25 cellular contexts compared by ENCODE assay signal in genomic region chr3:98434412-98434811, GRCh38. TPM values are rescaled to one million over a fixed set of nuclear protein-coding genes. Genes with fewer than 3 reads are reported as not detected.
DNase-seq lines count a peak whose midpoint lies in the region; ATAC-seq, FAIRE-seq and TF ChIP-seq lines count a peak whose summit lies in the region.
"Had no signal": no experiment of that assay in that cellular context is flagged by ENCODE, and none has a peak within 500 bp of the region (broad histone marks: within the 10 kb centered on the region; RNA-seq: fewer than 3 reads in every experiment).

No MANE protein-coding gene starts in this region.

- H3K4me1 ChIP-seq in HEK293 (ENCODE audit: control insufficient read depth, insufficient read depth, low read length) (no peaks in the 10 kb centered on the region), GM12878 (ENCODE audit: control insufficient read depth, insufficient read depth, low read length) (no peaks in the 10 kb centered on the region), osteoblast (ENCODE audit: insufficient read depth, low read length) (no peaks in the 10 kb centered on the region)

- CTCF ChIA-PET in HEK293 (lab: Yijun Ruan, JAX) (no interaction called here), GM12878 (lab: Yijun Ruan, JAX) (no interaction called here)

- no peak overlapping the region for H3K9ac ChIP-seq in GM12878 (ENCODE audit: control insufficient read depth, insufficient read depth, low read length)
- H3K9ac ChIP-seq: GM23248 had no signal

- TF ChIP-seq POLR2A in GM12878 (IDR thresholded peaks at IDR 0.05; ENCODE audit: low read depth, low read length): no peak

- no peak for ATAC-seq in GM12878
- no peak for ATAC-seq in GM19467 (IDR thresholded peaks at IDR 0.05; ENCODE audit: unreplicated experiment)
- ATAC-seq: HCT116 had no signal

- no peak overlapping the region for H3K27ac ChIP-seq in HEK293 (ENCODE audit: extremely low read depth, low read depth, low read length)
- no peak overlapping the region for H3K27ac ChIP-seq in GM12878 (ENCODE audit: control insufficient read depth, insufficient read depth)
- no peak overlapping the region for H3K27ac ChIP-seq in osteoblast (ENCODE audit: low read depth, low read length)
- H3K27ac ChIP-seq: GM23248 had no signal

- TF ChIP-seq EP300 in Ishikawa (IDR thresholded peaks at IDR 0.05; ENCODE audit: borderline replicate concordance) (no peak), GM12878 (IDR thresholded peaks at IDR 0.05; ENCODE audit: borderline replicate concordance in 1 of 2, control insufficient read depth in 1 of 2, low read depth in 2 of 2, low read length in 2 of 2) (no peak)

- no peaks in the 10 kb centered on the region for H3K79me2 ChIP-seq in GM12878 (ENCODE audit: control insufficient read depth, insufficient read depth, low read length)
- no peaks in the 10 kb centered on the region for H3K79me2 ChIP-seq in osteoblast (ENCODE audit: insufficient read depth, low read length)

- BruUV-seq in GM12878 (replicated peaks; lab: Mats Ljungman, UMichigan): no TSS peak

- intact Hi-C loops in GM12878 (cut with micrococcal nuclease; ENCODE audit: unreplicated experiment): no loop called here

- H4K20me1 ChIP-seq in GM12878 (ENCODE audit: control insufficient read depth, insufficient read depth) (no peaks in the 10 kb centered on the region), osteoblast (ENCODE audit: insufficient read depth, low read length) (no peaks in the 10 kb centered on the region)

- SMC1A ChIA-PET in GM12878 (lab: Charles Lee; ENCODE audit: uncharacterized antibody, unreplicated experiment): interaction anchor here (1.0 kb wide), 1 partner anchor 59 kb away, joined by 3 read pairs; no protein-coding TSS in a partner anchor

- POLR2A ChIA-PET in HEK293 (lab: Yijun Ruan, JAX): no interaction called here
- POLR2A ChIA-PET in GM12878 (lab: Charles Lee): no interaction called here

- TF ChIP-seq RAD21 in Ishikawa (IDR thresholded peaks at IDR 0.05; ENCODE audit: low read depth) (no peak), GM12878 (IDR thresholded peaks at IDR 0.05; ENCODE audit: insufficient read depth, low read depth, low read length) (no peak)

- H2AFZ ChIP-seq in GM12878 (ENCODE audit: control insufficient read depth, low read depth, low read length) (no peak overlapping the region), osteoblast (ENCODE audit: low read length) (no peak overlapping the region)
- H2AFZ ChIP-seq: GM23248 had no signal

- TF ChIP-seq CTCF in HEK293 (tag by site-specific recombination; IDR thresholded peaks at IDR 0.05): no peak
- TF ChIP-seq CTCF in GM12878 (IDR thresholded peaks at IDR 0.05 in 2 of 3, conservative IDR thresholded peaks at IDR 0.05 in 1 of 3; ENCODE audit: control insufficient read depth in 2 of 3, extremely low read depth in 1 of 3, insufficient read depth in 1 of 3, low read depth in 3 of 3, low read length in 3 of 3): no peak
- TF ChIP-seq CTCF in osteoblast (IDR thresholded peaks at IDR 0.05; ENCODE audit: extremely low read depth, low read depth, low read length): no peak

- H3K4me3 ChIP-seq in HEK293 (ENCODE audit: low read depth, low read length) (no peak overlapping the region), GM12878 (no peak overlapping the region), osteoblast (ENCODE audit: insufficient read depth, low read length) (no peak overlapping the region)
- H3K4me3 ChIP-seq: GM23248 had no signal

- FAIRE-seq in GM12878 (lab: Jason Lieb, UNC): no peak
- FAIRE-seq: GM12892 had no signal

- RAD21 ChIA-PET in GM12878 (lab: Charles Lee; ENCODE audit: unreplicated experiment): no interaction called here

- in situ Hi-C loops in GM12878 (cut with MboI): no loop called here

- H3K9me3 ChIP-seq in HEK293 (ENCODE audit: control insufficient read depth, insufficient read depth, low read depth, low read length) (no peaks in the 10 kb centered on the region), GM12878 (replicated peaks; ENCODE audit: control insufficient read depth, insufficient read depth, low read length) (peaks cover 5% of the 10 kb centered on the region; the same call in 2 of the 3 replicates), osteoblast (ENCODE audit: low read depth, low read length) (no peaks in the 10 kb centered on the region)

- H3K4me2 ChIP-seq in GM12878 (ENCODE audit: control insufficient read depth, insufficient read depth) (no peak overlapping the region), osteoblast (ENCODE audit: insufficient read depth, low read length) (no peak overlapping the region)

- no peak for DNase-seq in GM12878 (ENCODE audit: low read depth, low spot score)
- peak; percentile 63 for DNase-seq in osteoblast (ENCODE audit: insufficient read length, low spot score, missing footprints)
- DNase-seq in NCI-H526 treated with DMSO at 0.1 percent for 48 hours (lab: John Stamatoyannopoulos, UW): no peak
- no peak for DNase-seq in NCI-H1092 (lab: John Stamatoyannopoulos, UW)
- DNase-seq: C1 segment of cervical spinal cord; Calu3; CD4-positive, alpha-beta memory T cell; COR-L47; DMS53; DMS79 treated with DMSO at 0.1 percent for 48 hours; GF-D8; GM23248; H9; HFFc6 had no signal

- WGBS in GM12878 (ENCODE audit: insufficient coverage, insufficient replicate concordance, low lambda C conversion rate, missing lambda C conversion rate): 64% methylated on average over 4 of the region's 4 CpGs

- H3K27me3 ChIP-seq in GM12878 (replicated peaks in 1 of 2; ENCODE audit: control insufficient read depth in 2 of 2, insufficient read depth in 2 of 2, low read length in 1 of 2) (no peaks in the 10 kb centered on the region), osteoblast (ENCODE audit: insufficient read depth, low read length) (no peaks in the 10 kb centered on the region)

- H3K36me3 ChIP-seq in HEK293 (ENCODE audit: control insufficient read depth in 2 of 2, insufficient read depth in 1 of 2, low read length in 2 of 2) (no peaks in the 10 kb centered on the region), GM12878 (ENCODE audit: control insufficient read depth in 2 of 2, insufficient read depth in 2 of 2, low read length in 1 of 2) (no peaks in the 10 kb centered on the region), osteoblast (ENCODE audit: insufficient read depth, low read length) (no peaks in the 10 kb centered on the region)

TF ChIP-seq in Ishikawa, 13 proteins besides CTCF, POLR2A, EP300 and RAD21 (continues in another document):
- no peak for TF ChIP-seq MAX (IDR thresholded peaks at IDR 0.05)

TF ChIP-seq in GM12878, 131 proteins besides CTCF, POLR2A, EP300 and RAD21 (continues in another document):
- no peak for TF ChIP-seq CHD2 (IDR thresholded peaks at IDR 0.05; ENCODE audit: borderline replicate concordance, low read depth, low read length)
- no peak for TF ChIP-seq SREBF2 (IDR thresholded peaks at IDR 0.05; ENCODE audit: low read length)
- no peak for TF ChIP-seq SIN3A (IDR thresholded peaks at IDR 0.05; ENCODE audit: low read depth, low read length)

RNA-seq across cellular contexts. Expression of gene OR5K1, which starts 28.6 kb away (rescaled TPM):
- total RNA-seq in GM12878 (2013; cell fraction: nucleolus; rRNA removed): 86.6 and 90.9 TPM in 2 replicates
- total RNA-seq in GM12878 (2014; rRNA removed): not detected in 2 replicates
- total RNA-seq in GM12878 (2014; rRNA removed; fragmentation: Illumina TruSeq; extraction: Trizol): not detected in 2 replicates
- not detected in 2 replicates for total RNA-seq in GM12878 (2021)
- polyA plus RNA-seq in GM12878 (2011; ENCODE audit: low read depth): not detected
- polyA plus RNA-seq in GM12878 (2011; rRNA removed): 0.50 and 1.2 TPM in 2 replicates
- 0.03 and 0.04 TPM in 2 replicates for polyA plus RNA-seq in GM12878 (2011; cell fraction: cytosol; rRNA removed)
- polyA plus RNA-seq in GM12878 (2011; cell fraction: nucleus; rRNA removed): 1.3 and 1.9 TPM in 2 replicates
- not detected in 2 replicates for polyA plus RNA-seq in GM12878 (2012)
- not detected in 2 replicates for polyA plus RNA-seq in GM12878 (2014; fragmentation: Illumina TruSeq; extraction: Trizol)
- polyA plus RNA-seq in GM12878 (2014; fragmentation: Nextera tagmentation; extraction: Ambion mirVana): not detected
- polyA plus RNA-seq in GM12878 (2014; rRNA removed): not detected in 2 replicates
- polyA plus RNA-seq in GM12878 (2016; fragmentation: Nextera tagmentation; extraction: Ambion mirVana): not detected
- 4.1 TPM in 2 replicates for polyA minus RNA-seq in GM12878 (2011; rRNA and poly(A)+ RNA removed)
- not detected in 2 replicates for polyA minus RNA-seq in GM12878 (2011; cell fraction: cytosol; rRNA and poly(A)+ RNA removed)
- 6.9 and 7.4 TPM in 2 replicates for polyA minus RNA-seq in GM12878 (2011; cell fraction: nucleus; rRNA and poly(A)+ RNA removed)
- not detected in 2 replicates for total RNA-seq in osteoblast
- total RNA-seq: A172; A673; Calu3; CD4-positive, alpha-beta memory T cell; Daoy; G401; GM23248; H4; H9; HFFc6 had no signal
- polyA plus RNA-seq: BJ; CD4-positive, alpha-beta memory T cell; GM23248 had no signal

RNA-seq across cellular contexts. Expression of gene OR5K3, which starts 43.9 kb away (rescaled TPM):
- 211 and 214 TPM in 2 replicates for total RNA-seq in GM12878 (2013; cell fraction: nucleolus; rRNA removed)
- not detected in 2 replicates for total RNA-seq in GM12878 (2014; rRNA removed)
- total RNA-seq in GM12878 (2014; rRNA removed; fragmentation: Illumina TruSeq; extraction: Trizol): not detected in 2 replicates
- not detected in 2 replicates for total RNA-seq in GM12878 (2021)
- not detected for polyA plus RNA-seq in GM12878 (2011; ENCODE audit: low read depth)
- polyA plus RNA-seq in GM12878 (2011; rRNA removed): 1.6 and 3.0 TPM in 2 replicates
- 0.06 TPM in 1 of 2 replicates, not detected in the other for polyA plus RNA-seq in GM12878 (2011; cell fraction: cytosol; rRNA removed)
- 5.0 and 5.2 TPM in 2 replicates for polyA plus RNA-seq in GM12878 (2011; cell fraction: nucleus; rRNA removed)
- not detected in 2 replicates for polyA plus RNA-seq in GM12878 (2012)
- not detected in 2 replicates for polyA plus RNA-seq in GM12878 (2014; fragmentation: Illumina TruSeq; extraction: Trizol)
- polyA plus RNA-seq in GM12878 (2014; fragmentation: Nextera tagmentation; extraction: Ambion mirVana): not detected
- not detected in 2 replicates for polyA plus RNA-seq in GM12878 (2014; rRNA removed)
- polyA plus RNA-seq in GM12878 (2016; fragmentation: Nextera tagmentation; extraction: Ambion mirVana): not detected
- 24.2 and 28.9 TPM in 2 replicates for polyA minus RNA-seq in GM12878 (2011; rRNA and poly(A)+ RNA removed)
- polyA minus RNA-seq in GM12878 (2011; cell fraction: cytosol; rRNA and poly(A)+ RNA removed): not detected in 2 replicates
- polyA minus RNA-seq in GM12878 (2011; cell fraction: nucleus; rRNA and poly(A)+ RNA removed): 32.3 and 44.6 TPM in 2 replicates
- total RNA-seq in osteoblast: not detected in 2 replicates
- total RNA-seq: A172; A673; Calu3; CD4-positive, alpha-beta memory T cell; Daoy; G401; GM23248; H4; H9; HFFc6 had no signal
- polyA plus RNA-seq: BJ; CD4-positive, alpha-beta memory T cell; GM23248 had no signal

Comparison
In these comparisons a context has a peak if more than half of its experiments do, and no peak if none do; other contexts are left out.
1. Of the 9 proteins assayed by ChIP-seq in both HEK293 and GM12878: peak only in HEK293: none; only in GM12878: none; in both: REST; in neither: 8.